2 cellular contexts compared by ENCODE assay signal in genomic region chr6:152086223-152086873, GRCh38.
TF ChIP-seq lines count a peak whose summit lies in the region.

No MANE protein-coding gene starts in this region.

TF ChIP-seq in HCT116, 20 proteins besides CTCF, POLR2A, EP300 and RAD21 (continued from another document):
- no peak for TF ChIP-seq REST (IDR thresholded peaks at IDR 0.05; ENCODE audit: low read depth)
- no peak for TF ChIP-seq YY1 (IDR thresholded peaks at IDR 0.05; ENCODE audit: extremely low read depth, insufficient replicate concordance, low read depth, low read length)
- TF ChIP-seq ZNF274 (IDR thresholded peaks at IDR 0.05; ENCODE audit: low read depth, low read length) = no peak
- TF ChIP-seq SRF (IDR thresholded peaks at IDR 0.05; ENCODE audit: low read depth) = no peak
- TF ChIP-seq ATF3 (IDR thresholded peaks at IDR 0.05) = no peak
- no peak for TF ChIP-seq EZH2phosphoT487 (IDR thresholded peaks at IDR 0.05; ENCODE audit: borderline replicate concordance)
- no peak for TF ChIP-seq SP1 (IDR thresholded peaks at IDR 0.05; ENCODE audit: low read depth)
- no peak for TF ChIP-seq CEBPB (IDR thresholded peaks at IDR 0.05; ENCODE audit: low read depth)
- TF ChIP-seq ZFX (IDR thresholded peaks at IDR 0.05) = no peak
- TF ChIP-seq ZBTB33 (IDR thresholded peaks at IDR 0.05; ENCODE audit: extremely low read depth, insufficient replicate concordance, low read length) = no peak
- TF ChIP-seq POLR2AphosphoS5 (IDR thresholded peaks at IDR 0.05; ENCODE audit: low read depth, low read length) = no peak

TF ChIP-seq in SK-N-SH treated with all-trans-retinoic acid at 6 μM for 48 hours, 23 proteins besides CTCF, POLR2A, EP300 and RAD21 (continued from another document):
- TF ChIP-seq ZNF8 (CRISPR knock-in tag; IDR thresholded peaks at IDR 0.05) (no peak), BACH2 (CRISPR knock-in tag; IDR thresholded peaks at IDR 0.05; ENCODE audit: borderline replicate concordance) (no peak), SNAI2 (CRISPR knock-in tag; IDR thresholded peaks at IDR 0.05) (no peak), ISL1 (CRISPR knock-in tag; IDR thresholded peaks at IDR 0.05) (no peak), ZC3H10 (CRISPR knock-in tag; IDR thresholded peaks at IDR 0.05) (no peak), GLIS3 (CRISPR knock-in tag; IDR thresholded peaks at IDR 0.05) (no peak)
- TF ChIP-seq, protein P1, sequence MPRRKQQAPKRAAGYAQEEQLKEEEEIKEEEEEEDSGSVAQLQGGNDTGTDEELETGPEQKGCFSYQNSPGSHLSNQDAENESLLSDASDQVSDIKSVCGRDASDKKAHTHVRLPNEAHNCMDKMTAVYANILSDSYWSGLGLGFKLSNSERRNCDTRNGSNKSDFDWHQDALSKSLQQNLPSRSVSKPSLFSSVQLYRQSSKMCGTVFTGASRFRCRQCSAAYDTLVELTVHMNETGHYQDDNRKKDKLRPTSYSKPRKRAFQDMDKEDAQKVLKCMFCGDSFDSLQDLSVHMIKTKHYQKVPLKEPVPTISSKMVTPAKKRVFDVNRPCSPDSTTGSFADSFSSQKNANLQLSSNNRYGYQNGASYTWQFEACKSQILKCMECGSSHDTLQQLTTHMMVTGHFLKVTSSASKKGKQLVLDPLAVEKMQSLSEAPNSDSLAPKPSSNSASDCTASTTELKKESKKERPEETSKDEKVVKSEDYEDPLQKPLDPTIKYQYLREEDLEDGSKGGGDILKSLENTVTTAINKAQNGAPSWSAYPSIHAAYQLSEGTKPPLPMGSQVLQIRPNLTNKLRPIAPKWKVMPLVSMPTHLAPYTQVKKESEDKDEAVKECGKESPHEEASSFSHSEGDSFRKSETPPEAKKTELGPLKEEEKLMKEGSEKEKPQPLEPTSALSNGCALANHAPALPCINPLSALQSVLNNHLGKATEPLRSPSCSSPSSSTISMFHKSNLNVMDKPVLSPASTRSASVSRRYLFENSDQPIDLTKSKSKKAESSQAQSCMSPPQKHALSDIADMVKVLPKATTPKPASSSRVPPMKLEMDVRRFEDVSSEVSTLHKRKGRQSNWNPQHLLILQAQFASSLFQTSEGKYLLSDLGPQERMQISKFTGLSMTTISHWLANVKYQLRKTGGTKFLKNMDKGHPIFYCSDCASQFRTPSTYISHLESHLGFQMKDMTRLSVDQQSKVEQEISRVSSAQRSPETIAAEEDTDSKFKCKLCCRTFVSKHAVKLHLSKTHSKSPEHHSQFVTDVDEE (CRISPR knock-in tag; IDR thresholded peaks at IDR 0.05) = no peak
